18 cellular contexts compared by ENCODE assay signal in the genomic region with DNA sequence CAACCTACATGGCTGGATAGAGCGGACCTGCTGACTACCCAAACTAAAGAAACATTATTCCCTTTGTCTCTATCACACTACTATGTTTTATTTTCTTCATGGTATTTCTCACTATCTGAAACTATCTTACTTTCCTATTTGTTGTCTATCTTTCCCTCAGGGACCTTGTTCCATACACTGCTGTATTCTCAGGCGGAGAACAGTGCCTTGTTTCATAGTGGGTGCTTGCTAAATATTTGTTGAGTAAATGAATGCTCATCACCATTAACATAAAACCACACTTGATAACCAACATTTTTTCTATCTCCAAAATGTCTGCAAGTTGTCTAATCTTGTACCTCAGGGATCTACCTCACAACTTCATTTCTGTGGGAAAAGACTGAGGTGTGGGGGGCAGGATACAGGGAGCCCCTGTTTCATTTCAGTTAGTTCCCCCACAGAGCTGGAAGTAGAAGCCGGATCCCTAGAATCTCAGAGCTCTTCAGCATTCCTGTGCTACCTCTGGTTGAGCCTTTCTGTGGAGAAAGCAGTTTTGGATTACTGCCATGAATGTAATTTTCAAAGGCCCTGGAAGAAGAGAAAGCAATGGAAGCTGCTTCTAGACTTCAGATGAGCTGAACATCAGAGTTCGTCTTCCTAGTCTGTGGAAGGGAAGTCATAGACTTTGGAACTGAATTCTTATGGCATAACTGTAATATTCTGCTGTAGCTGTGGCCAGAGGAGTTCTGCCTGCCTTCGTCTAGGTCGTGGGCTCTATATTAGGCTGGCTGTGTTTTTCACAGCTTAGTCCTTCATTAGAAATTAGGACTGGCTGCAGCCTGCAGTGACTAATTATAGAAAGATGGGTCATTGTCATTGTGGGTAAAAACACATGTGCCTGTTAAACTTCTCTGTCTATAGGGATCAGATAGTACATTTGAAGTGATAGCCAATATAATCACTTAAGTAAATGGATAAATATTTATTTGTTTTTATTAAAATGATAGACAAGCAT.
"Had no signal": no experiment of that assay in that cellular context is flagged by ENCODE, and none has a peak within 500 bp of the region (broad histone marks: within the 10 kb centered on the region; RNA-seq: fewer than 3 reads in every experiment).

No MANE protein-coding gene starts in this region.

- H3K36me3 ChIP-seq: breast epithelium, gastroesophageal sphincter, thyroid gland had no signal

- H3K9me3 ChIP-seq: breast epithelium, gastroesophageal sphincter, thyroid gland had no signal

- H3K9me3 Mint-ChIP-seq: activated naive CD4-positive, alpha-beta T cell treated with anti-CD3 and anti-CD28 coated beads, Interleukin-2, amount 50 U/mL, for 72 hours; neural crest cell; stimulated activated naive CD8-positive, alpha-beta T cell treated with anti-CD3 and anti-CD28 coated beads, Interleukin-15, amount 100 ng/mL, for 72 hours; T-helper 1 cell treated with Interleukin-12 subunit alpha and Interleukin-12 subunit beta and Interleukin-4 antibody, amounts not matched to agents 30 μg/mL and 1 μg/mL, for 36 hours had no signal

- H3K4me1 ChIP-seq: gastroesophageal sphincter, thyroid gland had no signal

- H3K36me3 Mint-ChIP-seq: activated naive CD4-positive, alpha-beta T cell treated with anti-CD3 and anti-CD28 coated beads, Interleukin-2, amount 50 U/mL, for 72 hours had no signal

- H3K4me3 Mint-ChIP-seq: neural crest cell; stimulated activated naive CD8-positive, alpha-beta T cell treated with anti-CD3 and anti-CD28 coated beads, Interleukin-15, amount 100 ng/mL, for 72 hours; T-helper 1 cell treated with Interleukin-12 subunit alpha and Interleukin-12 subunit beta and Interleukin-4 antibody, amounts not matched to agents 30 μg/mL and 1 μg/mL, for 36 hours had no signal

- H3K27ac ChIP-seq: breast epithelium, gastroesophageal sphincter, thyroid gland had no signal

- H3K4me1 Mint-ChIP-seq: stimulated activated naive CD8-positive, alpha-beta T cell treated with anti-CD3 and anti-CD28 coated beads, Interleukin-15, amount 100 ng/mL, for 72 hours had no signal

- DNase-seq: activated CD4-positive, alpha-beta T cell treated with anti-CD3 and anti-CD28 coated beads, Interleukin-2, amount 50 U/mL, for 1 hour; activated CD4-positive, CD25-positive, alpha-beta regulatory T cell; activated effector memory CD4-positive, alpha-beta T cell treated with anti-CD3 and anti-CD28 coated beads, Interleukin-2, amount 50 U/mL, for 16 hours; activated T-cell treated with anti-CD3 and anti-CD28 coated beads, Interleukin-2, amount 50 U/mL, for 1 hour; amygdala; cortex of kidney; effector memory CD4-positive, alpha-beta T cell; stimulated activated CD4-positive, alpha-beta T cell treated with anti-CD3 and anti-CD28 coated beads, Interleukin-15, amount 100 ng/mL, for 24 hours; stimulated activated CD4-positive, alpha-beta T cell treated with anti-CD3 and anti-CD28 coated beads, Interleukin-4, amount 100 ng/mL, for 24 hours; stimulated activated naive CD8-positive, alpha-beta T cell treated with anti-CD3 and anti-CD28 coated beads, Interleukin-15, amount 100 ng/mL, for 72 hours; thyroid gland had no signal

- H3K27me3 ChIP-seq: breast epithelium, gastroesophageal sphincter, thyroid gland had no signal

- H3K27ac Mint-ChIP-seq: activated naive CD4-positive, alpha-beta T cell treated with anti-CD3 and anti-CD28 coated beads, Interleukin-2, amount 50 U/mL, for 72 hours; stimulated activated naive CD8-positive, alpha-beta T cell treated with anti-CD3 and anti-CD28 coated beads, Interleukin-15, amount 100 ng/mL, for 72 hours; T-helper 1 cell treated with Interleukin-12 subunit alpha and Interleukin-12 subunit beta and Interleukin-4 antibody, amounts not matched to agents 30 μg/mL and 1 μg/mL, for 36 hours had no signal

- FAIRE-seq: keratinocyte, urothelium cell line had no signal

- ATAC-seq: activated naive CD4-positive, alpha-beta T cell treated with anti-CD3 and anti-CD28 coated beads, Interleukin-2, amount 50 U/mL, for 72 hours; gastroesophageal sphincter; stimulated activated naive CD8-positive, alpha-beta T cell treated with anti-CD3 and anti-CD28 coated beads, Interleukin-15, amount 100 ng/mL, for 72 hours had no signal

- H3K4me3 ChIP-seq: breast epithelium, gastroesophageal sphincter, thyroid gland had no signal
